Comparison of ENCODE assay signal across 8 cellular contexts in genomic region chr21:14383596-14384210, GRCh38. TPM values are rescaled to one million over a fixed set of nuclear protein-coding genes. Genes with fewer than 3 reads are reported as not detected.
DNase-seq lines count a peak whose midpoint lies in the region; ATAC-seq, FAIRE-seq and TF ChIP-seq lines count a peak whose summit lies in the region.

No MANE protein-coding gene starts in this region.

- intact Hi-C loops in lower lobe of right lung (cut with DNase I) (no loop called here), tibial artery (cut with DNase I; ENCODE audit: low total_unique reads) (loop anchor here (10.0 kb wide), 1 partner anchor 681 kb away; the partner anchor contains the start of gene NRIP1)

- H3K27me3 ChIP-seq in NT2/D1 (ENCODE audit: insufficient read depth, insufficient read length) (no peaks in the 10 kb centered on the region), lower lobe of right lung (ENCODE audit: low read depth) (no peaks in the 10 kb centered on the region), tibial artery (no peaks in the 10 kb centered on the region)

- ATAC-seq in HG02884 (IDR thresholded peaks at IDR 0.05; ENCODE audit: unreplicated experiment) (peak; percentile 22), lower lobe of right lung (peak; percentile 34 to 65)

- peak overlapping the region; percentile 70 for H3K9ac ChIP-seq in NT2/D1 (ENCODE audit: insufficient read length, low read depth)

- peak; percentile 50 for FAIRE-seq in GM18507 (lab: Jason Lieb, UNC)

- H3K36me3 ChIP-seq in NT2/D1 (ENCODE audit: insufficient read depth, insufficient read length, low read length) (peaks cover 16% of the 10 kb centered on the region), lower lobe of right lung (no peaks in the 10 kb centered on the region), tibial artery (peaks cover 0 to 2% (median under 1%) of the 10 kb centered on the region in 3 donors)

- H3K4me3 ChIP-seq in AG09309 (ENCODE audit: control insufficient read depth, low read depth, low read length), result peak overlapping the region; percentile 70
- H3K4me3 ChIP-seq in NT2/D1 (ENCODE audit: insufficient read length, low read depth), result peak overlapping the region; percentile 55
- peak overlapping the region; percentile 82 for H3K4me3 ChIP-seq in lower lobe of right lung
- H3K4me3 ChIP-seq in tibial artery, result peak overlapping the region; percentile 67 to 81

- H3K27ac ChIP-seq in lower lobe of right lung, result peak overlapping the region; percentile 87
- peak overlapping the region; percentile 90 to 92 for H3K27ac ChIP-seq in tibial artery

- no peaks in the 10 kb centered on the region for H3K9me3 ChIP-seq in NT2/D1 (ENCODE audit: insufficient read depth, low read length)
- H3K9me3 ChIP-seq in lower lobe of right lung, result no peaks in the 10 kb centered on the region
- H3K9me3 ChIP-seq in tibial artery, result no peaks in the 10 kb centered on the region

- H3K4me1 ChIP-seq in NT2/D1 (ENCODE audit: insufficient read depth, insufficient read length) (no peaks in the 10 kb centered on the region), lower lobe of right lung (peaks cover 27% of the 10 kb centered on the region), tibial artery (peaks cover 0 to 28% (median 21%) of the 10 kb centered on the region in 4 donors)

- DNase-seq in AG09309 (ENCODE audit: low read depth), result no peak
- DNase-seq in GM18507 (ENCODE audit: extremely low spot score, insufficient read length, low read depth), result no peak
- DNase-seq in NT2/D1 (ENCODE audit: low read depth, low spot score), result peak; percentile 32
- peak; percentile 7 for DNase-seq in cerebellum (ENCODE audit: low spot score)
- no peak for DNase-seq in lower lobe of right lung
- no peak for DNase-seq in tibial artery
- DNase-seq in mucosa of gallbladder (ENCODE audit: low spot score), result no peak

- TF ChIP-seq CTCF in AG09309 (IDR thresholded peaks at IDR 0.05; ENCODE audit: control insufficient read depth, insufficient read depth, low read depth, low read length, missing control alignments) (no peak), lower lobe of right lung (IDR thresholded peaks at IDR 0.05) (no peak), tibial artery (IDR thresholded peaks at IDR 0.05) (no peak)

RNA-seq across cellular contexts. Expression of gene HSPA13, which starts 0.8 kb away (rescaled TPM):
- 88.9 TPM for total RNA-seq in cerebellum
- 19.0 TPM for total RNA-seq in lower lobe of right lung
- 12.0 TPM for total RNA-seq in mucosa of gallbladder

Comparison
In these comparisons a context has a peak if more than half of its experiments do, and no peak if none do; other contexts are left out.
1. DNase-seq: peak in NT2/D1 (single experiment) and cerebellum (single experiment); none in AG09309 (single experiment), GM18507 (single experiment), lower lobe of right lung (single experiment), tibial artery (0 of 2) and mucosa of gallbladder (single experiment).
2. Peak in every context shown above with its lines, with median percentiles within 50 percentile points of each other: H3K4me3 ChIP-seq.